1 cellular context compared by ENCODE assay signal in genomic region chr11:134224710-134225662, GRCh38.
TF ChIP-seq lines count a peak whose summit lies in the region.

No MANE protein-coding gene starts in this region.

TF ChIP-seq in HepG2, 621 proteins besides CTCF, POLR2A, EP300 and RAD21 (continued from another document):
- TF ChIP-seq, protein P1, sequence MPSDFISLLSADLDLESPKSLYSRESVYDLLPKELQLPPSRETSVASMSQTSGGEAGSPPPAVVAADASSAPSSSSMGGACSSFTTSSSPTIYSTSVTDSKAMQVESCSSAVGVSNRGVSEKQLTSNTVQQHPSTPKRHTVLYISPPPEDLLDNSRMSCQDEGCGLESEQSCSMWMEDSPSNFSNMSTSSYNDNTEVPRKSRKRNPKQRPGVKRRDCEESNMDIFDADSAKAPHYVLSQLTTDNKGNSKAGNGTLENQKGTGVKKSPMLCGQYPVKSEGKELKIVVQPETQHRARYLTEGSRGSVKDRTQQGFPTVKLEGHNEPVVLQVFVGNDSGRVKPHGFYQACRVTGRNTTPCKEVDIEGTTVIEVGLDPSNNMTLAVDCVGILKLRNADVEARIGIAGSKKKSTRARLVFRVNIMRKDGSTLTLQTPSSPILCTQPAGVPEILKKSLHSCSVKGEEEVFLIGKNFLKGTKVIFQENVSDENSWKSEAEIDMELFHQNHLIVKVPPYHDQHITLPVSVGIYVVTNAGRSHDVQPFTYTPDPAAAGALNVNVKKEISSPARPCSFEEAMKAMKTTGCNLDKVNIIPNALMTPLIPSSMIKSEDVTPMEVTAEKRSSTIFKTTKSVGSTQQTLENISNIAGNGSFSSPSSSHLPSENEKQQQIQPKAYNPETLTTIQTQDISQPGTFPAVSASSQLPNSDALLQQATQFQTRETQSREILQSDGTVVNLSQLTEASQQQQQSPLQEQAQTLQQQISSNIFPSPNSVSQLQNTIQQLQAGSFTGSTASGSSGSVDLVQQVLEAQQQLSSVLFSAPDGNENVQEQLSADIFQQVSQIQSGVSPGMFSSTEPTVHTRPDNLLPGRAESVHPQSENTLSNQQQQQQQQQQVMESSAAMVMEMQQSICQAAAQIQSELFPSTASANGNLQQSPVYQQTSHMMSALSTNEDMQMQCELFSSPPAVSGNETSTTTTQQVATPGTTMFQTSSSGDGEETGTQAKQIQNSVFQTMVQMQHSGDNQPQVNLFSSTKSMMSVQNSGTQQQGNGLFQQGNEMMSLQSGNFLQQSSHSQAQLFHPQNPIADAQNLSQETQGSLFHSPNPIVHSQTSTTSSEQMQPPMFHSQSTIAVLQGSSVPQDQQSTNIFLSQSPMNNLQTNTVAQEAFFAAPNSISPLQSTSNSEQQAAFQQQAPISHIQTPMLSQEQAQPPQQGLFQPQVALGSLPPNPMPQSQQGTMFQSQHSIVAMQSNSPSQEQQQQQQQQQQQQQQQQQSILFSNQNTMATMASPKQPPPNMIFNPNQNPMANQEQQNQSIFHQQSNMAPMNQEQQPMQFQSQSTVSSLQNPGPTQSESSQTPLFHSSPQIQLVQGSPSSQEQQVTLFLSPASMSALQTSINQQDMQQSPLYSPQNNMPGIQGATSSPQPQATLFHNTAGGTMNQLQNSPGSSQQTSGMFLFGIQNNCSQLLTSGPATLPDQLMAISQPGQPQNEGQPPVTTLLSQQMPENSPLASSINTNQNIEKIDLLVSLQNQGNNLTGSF (CRISPR knock-in tag; IDR thresholded peaks at IDR 0.05): 0 out of 2 replicates have a peak, but pooled peaks have one; percentile 7
- TF ChIP-seq, protein P2, sequence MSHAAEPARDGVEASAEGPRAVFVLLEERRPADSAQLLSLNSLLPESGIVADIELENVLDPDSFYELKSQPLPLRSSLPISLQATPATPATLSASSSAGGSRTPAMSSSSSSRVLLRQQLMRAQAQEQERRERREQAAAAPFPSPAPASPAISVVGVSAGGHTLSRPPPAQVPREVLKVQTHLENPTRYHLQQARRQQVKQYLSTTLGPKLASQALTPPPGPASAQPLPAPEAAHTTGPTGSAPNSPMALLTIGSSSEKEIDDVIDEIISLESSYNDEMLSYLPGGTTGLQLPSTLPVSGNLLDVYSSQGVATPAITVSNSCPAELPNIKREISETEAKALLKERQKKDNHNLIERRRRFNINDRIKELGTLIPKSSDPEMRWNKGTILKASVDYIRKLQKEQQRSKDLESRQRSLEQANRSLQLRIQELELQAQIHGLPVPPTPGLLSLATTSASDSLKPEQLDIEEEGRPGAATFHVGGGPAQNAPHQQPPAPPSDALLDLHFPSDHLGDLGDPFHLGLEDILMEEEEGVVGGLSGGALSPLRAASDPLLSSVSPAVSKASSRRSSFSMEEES (CRISPR knock-in tag; IDR thresholded peaks at IDR 0.05): no peak
- TF ChIP-seq KMT2B (CRISPR knock-in tag; IDR thresholded peaks at IDR 0.05) (0 out of 2 replicates have a peak, but pooled peaks have one; percentile 13), ZXDC (CRISPR knock-in tag; IDR thresholded peaks at IDR 0.05) (0 out of 2 replicates have a peak, but pooled peaks have one; percentile 12), GATAD2A (CRISPR knock-in tag; IDR thresholded peaks at IDR 0.05) (no peak), ZNF34 (CRISPR knock-in tag; IDR thresholded peaks at IDR 0.05; ENCODE audit: borderline replicate concordance) (peak; percentile 35; the same call in 1 of the 2 replicates), PHF8 (CRISPR knock-in tag; IDR thresholded peaks at IDR 0.05) (0 out of 2 replicates have a peak, but pooled peaks have one; percentile 1), ZNF563 (CRISPR knock-in tag; IDR thresholded peaks at IDR 0.05) (peak; percentile 41; the same call in 1 of the 2 replicates), ZFP90 (CRISPR knock-in tag; IDR thresholded peaks at IDR 0.05; ENCODE audit: borderline replicate concordance) (0 out of 2 replicates have a peak, but pooled peaks have one; percentile 34), SAP130 (CRISPR knock-in tag; IDR thresholded peaks at IDR 0.05; ENCODE audit: low read depth) (peak; percentile 47)
- TF ChIP-seq, protein P3, sequence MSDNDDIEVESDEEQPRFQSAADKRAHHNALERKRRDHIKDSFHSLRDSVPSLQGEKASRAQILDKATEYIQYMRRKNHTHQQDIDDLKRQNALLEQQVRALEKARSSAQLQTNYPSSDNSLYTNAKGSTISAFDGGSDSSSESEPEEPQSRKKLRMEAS (IDR thresholded peaks at IDR 0.05): peak; percentile 45; the same call in 1 of the 2 replicates
